In the genomic region with DNA sequence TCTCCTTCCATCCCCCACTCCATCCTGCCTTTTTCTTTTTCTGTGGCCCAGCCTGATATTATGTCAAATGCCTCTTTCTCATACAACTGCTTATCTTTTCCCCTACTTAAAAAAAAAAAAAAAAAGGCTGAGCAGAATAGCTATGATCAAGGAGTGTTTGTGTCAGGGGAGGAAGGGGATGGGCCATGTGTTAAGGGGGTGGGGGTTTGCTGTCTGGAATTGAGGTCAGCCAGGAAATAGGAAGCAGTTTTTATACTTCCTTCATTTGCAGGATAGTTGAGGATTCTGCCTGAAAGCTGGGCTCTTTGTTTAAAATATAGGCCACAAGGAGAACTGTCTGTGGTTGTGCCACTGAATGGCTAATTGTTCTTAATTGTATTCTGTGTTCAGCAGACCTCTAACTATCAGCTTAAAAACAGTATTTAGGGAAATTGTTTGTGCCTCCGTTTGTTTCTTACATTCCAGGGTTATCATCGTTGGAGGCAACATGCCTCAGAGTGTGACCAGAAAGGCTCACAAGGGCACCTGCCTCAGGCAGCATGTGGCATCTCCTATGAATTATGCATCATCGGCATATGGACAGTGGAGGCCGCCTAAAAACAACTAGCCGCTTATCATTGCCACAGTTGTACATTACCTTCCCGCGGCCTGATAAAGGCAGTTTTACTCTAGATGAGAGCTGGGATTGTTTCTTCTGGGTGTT, we compare ENCODE assay signal across 1 cellular context.
TF ChIP-seq lines count a peak whose summit lies in the region.

No MANE protein-coding gene starts in this region.

TF ChIP-seq in GM23338, 12 proteins besides CTCF, POLR2A, EP300 and RAD21 (continued from another document):
- TF ChIP-seq EZH2phosphoT487 (IDR thresholded peaks at IDR 0.05; ENCODE audit: unreplicated experiment) (no peak), EZH2 (IDR thresholded peaks at IDR 0.05; ENCODE audit: low read depth, unreplicated experiment) (no peak), POLR2AphosphoS5 (IDR thresholded peaks at IDR 0.05; ENCODE audit: low read depth) (no peak), CREB1 (CRISPR knock-in tag; IDR thresholded peaks at IDR 0.05; ENCODE audit: low read depth) (no peak), NANOG (IDR thresholded peaks at IDR 0.05; ENCODE audit: borderline replicate concordance) (no peak), ZNF331 (CRISPR knock-in tag; IDR thresholded peaks at IDR 0.05; ENCODE audit: low read depth) (no peak), STAT1 (IDR thresholded peaks at IDR 0.05; ENCODE audit: unreplicated experiment) (no peak), JUNB (IDR thresholded peaks at IDR 0.05; ENCODE audit: unreplicated experiment) (no peak), ZNF114 (CRISPR knock-in tag; IDR thresholded peaks at IDR 0.05) (no peak)
- TF ChIP-seq, protein P1, sequence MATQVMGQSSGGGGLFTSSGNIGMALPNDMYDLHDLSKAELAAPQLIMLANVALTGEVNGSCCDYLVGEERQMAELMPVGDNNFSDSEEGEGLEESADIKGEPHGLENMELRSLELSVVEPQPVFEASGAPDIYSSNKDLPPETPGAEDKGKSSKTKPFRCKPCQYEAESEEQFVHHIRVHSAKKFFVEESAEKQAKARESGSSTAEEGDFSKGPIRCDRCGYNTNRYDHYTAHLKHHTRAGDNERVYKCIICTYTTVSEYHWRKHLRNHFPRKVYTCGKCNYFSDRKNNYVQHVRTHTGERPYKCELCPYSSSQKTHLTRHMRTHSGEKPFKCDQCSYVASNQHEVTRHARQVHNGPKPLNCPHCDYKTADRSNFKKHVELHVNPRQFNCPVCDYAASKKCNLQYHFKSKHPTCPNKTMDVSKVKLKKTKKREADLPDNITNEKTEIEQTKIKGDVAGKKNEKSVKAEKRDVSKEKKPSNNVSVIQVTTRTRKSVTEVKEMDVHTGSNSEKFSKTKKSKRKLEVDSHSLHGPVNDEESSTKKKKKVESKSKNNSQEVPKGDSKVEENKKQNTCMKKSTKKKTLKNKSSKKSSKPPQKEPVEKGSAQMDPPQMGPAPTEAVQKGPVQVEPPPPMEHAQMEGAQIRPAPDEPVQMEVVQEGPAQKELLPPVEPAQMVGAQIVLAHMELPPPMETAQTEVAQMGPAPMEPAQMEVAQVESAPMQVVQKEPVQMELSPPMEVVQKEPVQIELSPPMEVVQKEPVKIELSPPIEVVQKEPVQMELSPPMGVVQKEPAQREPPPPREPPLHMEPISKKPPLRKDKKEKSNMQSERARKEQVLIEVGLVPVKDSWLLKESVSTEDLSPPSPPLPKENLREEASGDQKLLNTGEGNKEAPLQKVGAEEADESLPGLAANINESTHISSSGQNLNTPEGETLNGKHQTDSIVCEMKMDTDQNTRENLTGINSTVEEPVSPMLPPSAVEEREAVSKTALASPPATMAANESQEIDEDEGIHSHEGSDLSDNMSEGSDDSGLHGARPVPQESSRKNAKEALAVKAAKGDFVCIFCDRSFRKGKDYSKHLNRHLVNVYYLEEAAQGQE (IDR thresholded peaks at IDR 0.05; ENCODE audit: unreplicated experiment), result no peak
